ENCODE assay signal across 23 cellular contexts in genomic region chr20:32012159-32012682, GRCh38. TPM values are rescaled to one million over a fixed set of nuclear protein-coding genes. Genes with fewer than 3 reads are reported as not detected.
"Had no signal": no experiment of that assay in that cellular context is flagged by ENCODE, and none has a peak within 500 bp of the region (broad histone marks: within the 10 kb centered on the region; RNA-seq: fewer than 3 reads in every experiment).

No MANE protein-coding gene starts in this region.

- H3K4me3 ChIP-seq: adrenal gland, smooth muscle cell, uterus had no signal

- H3K27ac Mint-ChIP-seq: activated naive CD4-positive, alpha-beta T cell treated with anti-CD3 and anti-CD28 coated beads, Interleukin-2, amount 50 U/mL, for 72 hours; activated T-helper 1 cell treated with anti-CD3 and anti-CD28 coated beads, Interleukin-12 subunit alpha, Interleukin-12 subunit beta, Interleukin-2, Interleukin-4 antibody, amounts not matched to agents 30 ng/mL and 10 ng/mL and 1 ng/mL, durations not matched to agents 14 hours and 24 hours and 36 hours; dendritic cell treated with granulocyte-macrophage colony-stimulating factor and Interleukin-4, amounts not matched to agents 40 ng/mL and 50 ng/mL, for 4 days; nephron; progenitor cell of endocrine pancreas; stimulated activated memory B cell treated with anti-CD40 and anti-IgM and Interleukin-4, amounts not matched to agents 10 μg/mL and 1 μg/mL and 100 μg/mL, for 72 hours; T-helper 1 cell treated with Interleukin-12 subunit alpha and Interleukin-12 subunit beta and Interleukin-4 antibody, amounts not matched to agents 30 μg/mL and 1 μg/mL, for 36 hours had no signal

- H3K9me3 ChIP-seq: adrenal gland, esophagus squamous epithelium, uterus had no signal

- H3K36me3 Mint-ChIP-seq: activated naive CD4-positive, alpha-beta T cell treated with anti-CD3 and anti-CD28 coated beads, Interleukin-2, amount 50 U/mL, for 72 hours; stimulated activated memory B cell treated with anti-CD40 and anti-IgM and Interleukin-4, amounts not matched to agents 10 μg/mL and 1 μg/mL and 100 μg/mL, for 72 hours had no signal

- H3K27me3 ChIP-seq: adrenal gland, uterus had no signal

- ATAC-seq: activated naive CD4-positive, alpha-beta T cell treated with anti-CD3 and anti-CD28 coated beads, Interleukin-2, amount 50 U/mL, for 72 hours; left cardiac atrium; sciatic nerve; stimulated activated memory B cell treated with anti-CD40 and anti-IgM and Interleukin-4, amounts not matched to agents 10 μg/mL and 1 μg/mL and 100 μg/mL, for 72 hours had no signal

- H3K9me3 Mint-ChIP-seq: activated naive CD4-positive, alpha-beta T cell treated with anti-CD3 and anti-CD28 coated beads, Interleukin-2, amount 50 U/mL, for 72 hours; activated T-helper 1 cell treated with anti-CD3 and anti-CD28 coated beads, Interleukin-12 subunit alpha, Interleukin-12 subunit beta, Interleukin-2, Interleukin-4 antibody, amounts not matched to agents 30 ng/mL and 10 ng/mL and 1 ng/mL, durations not matched to agents 14 hours and 24 hours and 36 hours; dendritic cell treated with granulocyte-macrophage colony-stimulating factor and Interleukin-4, amounts not matched to agents 40 ng/mL and 50 ng/mL, for 4 days; nephron; stimulated activated memory B cell treated with anti-CD40 and anti-IgM and Interleukin-4, amounts not matched to agents 10 μg/mL and 1 μg/mL and 100 μg/mL, for 72 hours; T-helper 1 cell treated with Interleukin-12 subunit alpha and Interleukin-12 subunit beta and Interleukin-4 antibody, amounts not matched to agents 30 μg/mL and 1 μg/mL, for 36 hours had no signal

- H3K4me1 Mint-ChIP-seq: stimulated activated memory B cell treated with anti-CD40 and anti-IgM and Interleukin-4, amounts not matched to agents 10 μg/mL and 1 μg/mL and 100 μg/mL, for 72 hours had no signal

- H3K36me3 ChIP-seq: adrenal gland, esophagus squamous epithelium, uterus had no signal

- H3K4me2 ChIP-seq: smooth muscle cell had no signal

- H3K27ac ChIP-seq: adrenal gland, uterus had no signal

- H3K4me3 Mint-ChIP-seq: activated T-helper 1 cell treated with anti-CD3 and anti-CD28 coated beads, Interleukin-12 subunit alpha, Interleukin-12 subunit beta, Interleukin-2, Interleukin-4 antibody, amounts not matched to agents 30 ng/mL and 10 ng/mL and 1 ng/mL, durations not matched to agents 14 hours and 24 hours and 36 hours; dendritic cell treated with granulocyte-macrophage colony-stimulating factor and Interleukin-4, amounts not matched to agents 40 ng/mL and 50 ng/mL, for 4 days; nephron; stimulated activated memory B cell treated with anti-CD40 and anti-IgM and Interleukin-4, amounts not matched to agents 10 μg/mL and 1 μg/mL and 100 μg/mL, for 72 hours; T-helper 1 cell treated with Interleukin-12 subunit alpha and Interleukin-12 subunit beta and Interleukin-4 antibody, amounts not matched to agents 30 μg/mL and 1 μg/mL, for 36 hours had no signal

- H3K4me1 ChIP-seq: uterus had no signal

- DNase-seq: activated CD4-positive, alpha-beta T cell treated with anti-CD3 and anti-CD28 coated beads, Interleukin-2, amount 50 U/mL, for 4 hours; activated gamma-delta T cell treated with Interleukin-2 at 50 U/mL for 16 hours; adrenal gland; effector CD8-positive, alpha-beta T cell; esophagus squamous epithelium; hippocampal formation; left cardiac atrium; mammary epithelial cell; midbrain; stimulated activated CD4-positive, alpha-beta T cell treated with anti-CD3 and anti-CD28 coated beads, Interleukin-4, amount 100 ng/mL, for 4 hours; uterus had no signal

RNA-seq across cellular contexts. Expression of gene CCM2L, which starts 2.0 kb away (rescaled TPM):
- total RNA-seq: activated naive CD4-positive, alpha-beta T cell treated with anti-CD3 and anti-CD28 coated beads, Interleukin-2, amount 50 U/mL, for 72 hours; activated T-helper 1 cell treated with anti-CD3 and anti-CD28 coated beads, Interleukin-12 subunit alpha, Interleukin-12 subunit beta, Interleukin-2, Interleukin-4 antibody, amounts not matched to agents 30 ng/mL and 10 ng/mL and 1 ng/mL, durations not matched to agents 14 hours and 24 hours and 36 hours; bronchial epithelial cell; mammary epithelial cell; osteoblast; smooth muscle cell had no signal
- polyA plus RNA-seq: mammary epithelial cell had no signal

RNA-seq across cellular contexts. Expression of gene HCK, which starts 39.8 kb away (rescaled TPM):
- total RNA-seq: endothelial cell of umbilical vein, mammary epithelial cell, progenitor cell of endocrine pancreas had no signal
- polyA plus RNA-seq: endothelial cell of umbilical vein, mammary epithelial cell had no signal

RNA-seq across cellular contexts. Expression of gene XKR7, which starts 44.3 kb away (rescaled TPM):
- total RNA-seq: activated T-helper 1 cell treated with anti-CD3 and anti-CD28 coated beads, Interleukin-12 subunit alpha, Interleukin-12 subunit beta, Interleukin-2, Interleukin-4 antibody, amounts not matched to agents 30 ng/mL and 10 ng/mL and 1 ng/mL, durations not matched to agents 14 hours and 24 hours and 36 hours; bronchial epithelial cell; esophagus squamous epithelium; left cardiac atrium; mammary epithelial cell; sciatic nerve; smooth muscle cell had no signal
- polyA plus RNA-seq: endothelial cell of umbilical vein, mammary epithelial cell, smooth muscle cell had no signal
